ENCODE assay signal across 8 cellular contexts in the genomic region with DNA sequence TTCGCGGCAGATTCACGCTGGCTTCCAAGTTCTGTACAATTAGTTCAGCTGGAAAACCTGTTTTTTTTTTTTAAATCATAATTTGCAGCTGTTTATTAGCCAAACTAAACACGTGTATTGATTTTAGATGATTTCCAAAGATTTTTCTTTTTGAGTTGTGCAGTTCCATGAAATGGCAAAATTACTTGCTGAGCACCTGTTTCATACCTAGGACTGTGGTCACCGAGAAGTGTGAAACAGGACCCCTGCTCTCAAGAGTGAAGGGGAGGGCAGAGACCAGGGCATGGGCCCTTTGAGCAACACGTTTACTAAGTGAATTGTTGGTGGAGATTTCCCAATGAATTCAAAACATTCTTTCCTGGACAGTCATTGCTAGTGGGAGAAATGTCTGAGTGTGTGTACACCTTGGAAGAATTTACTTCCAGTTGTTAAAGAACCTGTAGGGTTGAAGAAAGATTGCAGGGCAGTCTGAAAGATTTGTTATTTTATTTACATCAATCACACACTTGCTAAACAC. TPM values are rescaled to one million over a fixed set of nuclear protein-coding genes. Genes with fewer than 3 reads are reported as not detected.
DNase-seq lines count a peak whose midpoint lies in the region; FAIRE-seq and TF ChIP-seq lines count a peak whose summit lies in the region.

No MANE protein-coding gene starts in this region.

- peak overlapping the region; percentile 76 for H3K4me3 ChIP-seq in mononuclear cell (ENCODE audit: low read length)

- H3K4me1 Mint-ChIP-seq in chondrocyte (ENCODE audit: low read depth) = peaks cover 44% of the 10 kb centered on the region

- no peaks in the 10 kb centered on the region for H3K9me3 ChIP-seq in mononuclear cell (ENCODE audit: low read depth, low read length)

- H3K9me3 Mint-ChIP-seq in chondrocyte (ENCODE audit: low read depth) = no peaks in the 10 kb centered on the region

- H3K27me3 ChIP-seq in mononuclear cell (ENCODE audit: insufficient read depth, low read length) = no peaks in the 10 kb centered on the region

- H3K27me3 Mint-ChIP-seq in chondrocyte (ENCODE audit: low read depth) = no peaks in the 10 kb centered on the region

- FAIRE-seq in GM19239 (lab: Jason Lieb, UNC) = peak; percentile 52

- DNase-seq in GM19239 (ENCODE audit: insufficient read length, low spot score) = no peak
- peak; percentile 70 for DNase-seq in NCI-H69 (lab: John Stamatoyannopoulos, UW)
- no peak for DNase-seq in chondrocyte (ENCODE audit: low spot score)
- no peak for DNase-seq in T1000 (lab: John Stamatoyannopoulos, UW)
- no peak for DNase-seq in T-helper 9 cell
- DNase-seq in NCI-H510A treated with DMSO at 0.1 percent for 48 hours (lab: John Stamatoyannopoulos, UW) = no peak
- DNase-seq in NCI-H345 (lab: John Stamatoyannopoulos, UW) = no peak

- TF ChIP-seq CTCF in chondrocyte (IDR thresholded peaks at IDR 0.05) = no peak

- peaks cover 52% of the 10 kb centered on the region for H3K4me1 ChIP-seq in mononuclear cell (ENCODE audit: insufficient read depth, low read length)

- H3K27ac Mint-ChIP-seq in chondrocyte (ENCODE audit: unreplicated experiment) = peak overlapping the region; percentile 95

- peaks cover 4% of the 10 kb centered on the region for H3K36me3 Mint-ChIP-seq in chondrocyte (ENCODE audit: low read depth)

- H3K4me3 Mint-ChIP-seq in chondrocyte (ENCODE audit: unreplicated experiment) = peak overlapping the region; percentile 80

RNA-seq across cellular contexts. Expression of gene SNX24, which starts 0.7 kb away (rescaled TPM):
- total RNA-seq in chondrocyte = 10.2 to 14.3 TPM (median 10.6 TPM) in 3 replicates
- 1.4 TPM for total RNA-seq in mononuclear cell
